Comparison of ENCODE assay signal across 8 cellular contexts in the genomic region with DNA sequence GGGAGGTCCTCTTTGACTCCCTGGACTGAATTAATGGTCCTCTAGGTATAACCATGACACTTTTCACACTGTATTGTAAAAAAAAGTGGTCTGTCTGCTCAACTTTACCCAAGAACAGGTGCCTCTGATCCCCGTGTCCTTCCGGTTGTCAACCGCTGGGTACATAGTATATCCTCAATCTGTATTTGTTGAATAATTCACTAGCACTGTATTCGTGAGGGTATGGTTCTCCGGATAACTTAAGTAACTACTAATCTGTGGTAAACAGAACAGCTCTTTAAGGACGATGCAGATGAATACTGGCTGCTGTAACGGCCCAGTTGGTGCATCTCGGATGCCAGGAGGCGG. TPM values are rescaled to one million over a fixed set of nuclear protein-coding genes. Genes with fewer than 3 reads are reported as not detected.
DNase-seq lines count a peak whose midpoint lies in the region; TF ChIP-seq lines count a peak whose summit lies in the region.

No MANE protein-coding gene starts in this region.

- TF ChIP-seq CTCF in HL-60 (IDR thresholded peaks at IDR 0.05; ENCODE audit: insufficient read depth, low read length) (no peak), coronary artery (IDR thresholded peaks at IDR 0.05) (no peak), osteoblast (IDR thresholded peaks at IDR 0.05; ENCODE audit: extremely low read depth, low read depth, low read length) (no peak)

- H3K27ac ChIP-seq in HL-60 (replicated peaks), result no peak overlapping the region
- peak overlapping the region in 1 of 2 donors; percentile 35 for H3K27ac ChIP-seq in coronary artery
- H3K27ac ChIP-seq in osteoblast (ENCODE audit: low read depth, low read length), result no peak overlapping the region

- peaks cover 7% of the 10 kb centered on the region for H3K4me1 Mint-ChIP-seq in T-helper 1 cell treated with Interleukin-12 subunit alpha and Interleukin-12 subunit beta and Interleukin-4 antibody, amounts not matched to agents 30 μg/mL and 1 μg/mL, for 36 hours (ENCODE audit: low read depth)

- H3K9me3 ChIP-seq in osteoblast (ENCODE audit: low read depth, low read length), result no peaks in the 10 kb centered on the region

- peak overlapping the region; percentile 77 for H2AFZ ChIP-seq in osteoblast (ENCODE audit: low read length)

- DNase-seq in T-helper 1 cell (no peak), HL-60 (ENCODE audit: low read depth in 1 of 2, low spot score in 1 of 2) (no peak), coronary artery (ENCODE audit: low spot score) (no peak), osteoblast (ENCODE audit: insufficient read length, low spot score, missing footprints) (peak; percentile 27), NCI-H1436 treated with DMSO at 0.1 percent for 48 hours (lab: John Stamatoyannopoulos, UW) (no peak)
- DNase-seq in activated effector memory CD4-positive, alpha-beta T cell treated with anti-CD3 and anti-CD28 coated beads, Interleukin-2, amount 50 U/mL, for 16 hours, result no peak
- no peak for DNase-seq in effector CD8-positive, alpha-beta T cell (lab: John Stamatoyannopoulos, UW)

- H3K4me3 ChIP-seq in HL-60 (replicated peaks; ENCODE audit: insufficient read depth, low read length), result peak overlapping the region; percentile 62
- H3K4me3 ChIP-seq in coronary artery, result peak overlapping the region; percentile 76
- H3K4me3 ChIP-seq in osteoblast (ENCODE audit: insufficient read depth, low read length), result peak overlapping the region; percentile 69

- H3K9me3 Mint-ChIP-seq in T-helper 1 cell treated with Interleukin-12 subunit alpha and Interleukin-12 subunit beta and Interleukin-4 antibody, amounts not matched to agents 30 μg/mL and 1 μg/mL, for 36 hours, result no peaks in the 10 kb centered on the region

- H3K27me3 ChIP-seq in HL-60 (ENCODE audit: insufficient read depth, poor library complexity, severe bottlenecking) (peaks cover 13% of the 10 kb centered on the region), osteoblast (ENCODE audit: insufficient read depth, low read length) (peaks cover 15% of the 10 kb centered on the region)

- no peak overlapping the region for H3K27ac Mint-ChIP-seq in T-helper 1 cell treated with Interleukin-12 subunit alpha and Interleukin-12 subunit beta and Interleukin-4 antibody, amounts not matched to agents 30 μg/mL and 1 μg/mL, for 36 hours

- H4K20me1 ChIP-seq in osteoblast (ENCODE audit: insufficient read depth, low read length), result no peaks in the 10 kb centered on the region

- peaks cover 7% of the 10 kb centered on the region for H3K4me1 ChIP-seq in osteoblast (ENCODE audit: insufficient read depth, low read length)

- no peaks in the 10 kb centered on the region for H3K36me3 ChIP-seq in osteoblast (ENCODE audit: insufficient read depth, low read length)

- H3K4me3 Mint-ChIP-seq in T-helper 1 cell treated with Interleukin-12 subunit alpha and Interleukin-12 subunit beta and Interleukin-4 antibody, amounts not matched to agents 30 μg/mL and 1 μg/mL, for 36 hours, result peak overlapping the region; percentile 87

- peaks cover 63% of the 10 kb centered on the region for H3K27me3 Mint-ChIP-seq in T-helper 1 cell treated with Interleukin-12 subunit alpha and Interleukin-12 subunit beta and Interleukin-4 antibody, amounts not matched to agents 30 μg/mL and 1 μg/mL, for 36 hours (ENCODE audit: low read depth)

- peak overlapping the region; percentile 88 for H3K4me2 ChIP-seq in osteoblast (ENCODE audit: insufficient read depth, low read length)

- no peaks in the 10 kb centered on the region for H3K79me2 ChIP-seq in osteoblast (ENCODE audit: insufficient read depth, low read length)

- H3K36me3 Mint-ChIP-seq in T-helper 1 cell treated with Interleukin-12 subunit alpha and Interleukin-12 subunit beta and Interleukin-4 antibody, amounts not matched to agents 30 μg/mL and 1 μg/mL, for 36 hours (ENCODE audit: low read depth), result peaks cover 2% of the 10 kb centered on the region

RNA-seq across cellular contexts. Expression of a gene that starts 0.5 kb away (rescaled TPM):
- total RNA-seq in osteoblast, result 0.36 and 0.59 TPM in 2 replicates

RNA-seq across cellular contexts. Expression of a gene that starts 57.3 kb away (rescaled TPM):
- 12.7 TPM in 2 replicates for total RNA-seq in osteoblast

RNA-seq across cellular contexts. Expression of a gene that starts 57.4 kb away (rescaled TPM):
- total RNA-seq in osteoblast, result 11.2 and 11.6 TPM in 2 replicates
